ENCODE assay signal across 19 cellular contexts in the genomic region with DNA sequence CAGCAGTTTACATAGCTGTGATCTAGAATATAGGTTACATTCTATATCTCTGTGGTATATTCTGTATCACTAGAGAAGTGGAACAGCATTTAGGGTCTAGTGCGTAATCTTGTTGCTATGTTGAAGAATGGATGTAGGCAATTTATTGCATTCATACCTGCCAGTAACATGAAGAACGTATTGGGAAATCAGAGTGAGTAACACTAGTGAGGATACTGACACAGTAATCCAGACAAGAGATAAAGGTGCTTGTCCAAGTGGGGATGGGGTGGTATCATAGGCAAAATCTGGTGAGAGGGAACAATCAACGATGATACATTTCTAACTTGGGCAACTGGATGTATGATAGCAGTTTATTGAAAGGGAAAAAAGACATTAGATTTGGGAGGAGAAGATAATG.
"Had no signal": no experiment of that assay in that cellular context is flagged by ENCODE, and none has a peak within 500 bp of the region (broad histone marks: within the 10 kb centered on the region; RNA-seq: fewer than 3 reads in every experiment).

No MANE protein-coding gene starts in this region.

- H3K27ac ChIP-seq: coronary artery, heart right ventricle, left lung, neural progenitor cell, parathyroid adenoma, SJSA1, tibial nerve had no signal

- H3K36me3 ChIP-seq: heart right ventricle, left lung, neural progenitor cell, SJSA1, tibial nerve had no signal

- H3K4me3 ChIP-seq: coronary artery, heart right ventricle, left lung, neural progenitor cell, SJSA1, tibial nerve had no signal

- H3K9me3 Mint-ChIP-seq: activated CD8-positive, alpha-beta T cell treated with anti-CD3 and anti-CD28 coated beads for 36 hours; activated naive CD8-positive, alpha-beta T cell treated with anti-CD3 and anti-CD28 coated beads, Interleukin-2, amount 10 ng/mL, durations not matched to agents 7 days and 5 days; activated T-helper 2 cell treated with anti-CD3 and anti-CD28 coated beads, Interferon-gamma antibody, Interleukin-2, Interleukin-4, amounts not matched to agents 10 μg/mL and 5 μg/mL and 100 μg/mL, durations not matched to agents 14 hours and 24 hours and 36 hours had no signal

- H3K27me3 Mint-ChIP-seq: activated CD8-positive, alpha-beta T cell treated with anti-CD3 and anti-CD28 coated beads for 36 hours; activated naive CD8-positive, alpha-beta T cell treated with anti-CD3 and anti-CD28 coated beads, Interleukin-2, amount 10 ng/mL, durations not matched to agents 7 days and 5 days had no signal

- H3K27me3 ChIP-seq: heart right ventricle, left lung, neural progenitor cell, SJSA1, tibial nerve had no signal

- DNase-seq: activated CD8-positive, alpha-beta memory T cell treated with anti-CD3 and anti-CD28 coated beads, Interleukin-2, amount 50 U/mL, for 4 hours; activated CD8-positive, alpha-beta T cell treated with anti-CD3 and anti-CD28 coated beads for 36 hours; activated naive CD8-positive, alpha-beta T cell treated with anti-CD3 and anti-CD28 coated beads, Interleukin-2, amount 10 ng/mL, durations not matched to agents 7 days and 5 days; caudate nucleus; effector CD4-positive, alpha-beta T cell; foreskin melanocyte; heart right ventricle; islet precursor cell; left lung; mesendoderm; stimulated activated CD4-positive, alpha-beta T cell treated with anti-CD3 and anti-CD28 coated beads, Interleukin-15, amount 100 ng/mL, for 24 hours; stimulated activated CD4-positive, alpha-beta T cell treated with anti-CD3 and anti-CD28 coated beads, Interleukin-4, amount 100 ng/mL, for 24 hours; T-helper 9 cell had no signal

- ATAC-seq: left lung had no signal

- H3K27ac Mint-ChIP-seq: activated naive CD8-positive, alpha-beta T cell treated with anti-CD3 and anti-CD28 coated beads, Interleukin-2, amount 10 ng/mL, durations not matched to agents 7 days and 5 days; neural progenitor cell had no signal

- H3K9me3 ChIP-seq: heart right ventricle, left lung, SJSA1, tibial nerve had no signal

- H3K4me1 ChIP-seq: parathyroid adenoma had no signal

- H3K4me3 Mint-ChIP-seq: activated CD8-positive, alpha-beta T cell treated with anti-CD3 and anti-CD28 coated beads for 36 hours; activated naive CD8-positive, alpha-beta T cell treated with anti-CD3 and anti-CD28 coated beads, Interleukin-2, amount 10 ng/mL, durations not matched to agents 7 days and 5 days; neural progenitor cell had no signal
